In genomic region chr10:50575477-50576244, GRCh38 we compare ENCODE assay signal across 1 cellular context.
TF ChIP-seq lines count a peak whose summit lies in the region.

No MANE protein-coding gene starts in this region.

TF ChIP-seq in IMR-90, 13 proteins besides CTCF, POLR2A, EP300 and RAD21:
- TF ChIP-seq USF2 (IDR thresholded peaks at IDR 0.05; ENCODE audit: low read depth, low read length) (no peak), ELK1 (IDR thresholded peaks at IDR 0.05; ENCODE audit: borderline replicate concordance, low read depth, low read length) (no peak), SMC3 (IDR thresholded peaks at IDR 0.05; ENCODE audit: low read depth, low read length) (no peak), NFE2L2 (IDR thresholded peaks at IDR 0.05; ENCODE audit: low read depth, low read length) (no peak), CHD1 (IDR thresholded peaks at IDR 0.05; ENCODE audit: low read depth, low read length) (no peak), RCOR1 (IDR thresholded peaks at IDR 0.05; ENCODE audit: insufficient replicate concordance, low read length) (no peak), CEBPB (IDR thresholded peaks at IDR 0.05; ENCODE audit: low read depth, low read length) (no peak), MAFK (IDR thresholded peaks at IDR 0.05; ENCODE audit: low read depth, low read length) (no peak), BHLHE40 (IDR thresholded peaks at IDR 0.05; ENCODE audit: low read depth, low read length) (no peak), MAZ (IDR thresholded peaks at IDR 0.05; ENCODE audit: borderline replicate concordance, low read depth, low read length) (no peak)
